9 cellular contexts compared by ENCODE assay signal in the genomic region with DNA sequence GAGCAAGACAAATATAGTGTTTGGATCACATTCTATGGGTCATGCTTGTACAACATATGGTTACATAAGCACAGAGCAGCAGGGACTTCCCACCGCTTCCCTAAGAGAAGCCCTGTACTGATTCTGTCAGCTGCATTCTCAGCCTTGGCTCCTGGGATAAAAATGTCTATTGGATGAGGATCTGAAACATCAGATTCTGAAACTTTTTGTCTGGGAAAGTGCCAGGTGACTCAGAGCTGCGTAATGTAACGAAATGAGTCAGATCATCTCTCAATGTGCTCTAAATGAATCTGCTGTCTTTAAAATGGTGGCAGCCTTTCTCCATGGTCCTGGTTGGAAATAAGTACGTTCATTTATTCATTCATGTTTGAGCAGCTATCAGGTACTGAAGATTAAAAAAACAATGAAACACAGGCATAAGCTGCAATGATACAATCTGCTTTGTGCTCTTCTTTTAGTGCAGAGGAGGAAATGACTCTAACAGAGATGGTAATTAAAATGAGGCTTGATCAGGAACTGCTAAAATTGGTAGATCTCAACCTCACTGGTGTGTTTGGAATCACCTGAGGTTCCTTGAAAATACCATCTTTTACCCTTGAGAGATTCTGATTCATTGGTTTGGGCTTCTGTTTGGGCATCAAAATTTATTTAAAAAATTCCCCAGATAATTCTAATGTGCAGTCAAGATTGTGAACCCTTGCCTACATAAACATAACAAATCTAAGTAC.
DNase-seq lines count a peak whose midpoint lies in the region; ATAC-seq and TF ChIP-seq lines count a peak whose summit lies in the region.
"Had no signal": no experiment of that assay in that cellular context is flagged by ENCODE, and none has a peak within 500 bp of the region (broad histone marks: within the 10 kb centered on the region; RNA-seq: fewer than 3 reads in every experiment).

No MANE protein-coding gene starts in this region.

- H3K27ac Mint-ChIP-seq in T-helper 17 cell: no peak overlapping the region

- ATAC-seq in HG02642 (IDR thresholded peaks at IDR 0.05; ENCODE audit: poor library complexity, unreplicated experiment): peak; percentile 90
- no peak for ATAC-seq in T-helper 17 cell

- TF ChIP-seq CTCF in choroid plexus epithelial cell (conservative IDR thresholded peaks at IDR 0.05; ENCODE audit: low read depth, low read length): no peak

- peak; percentile 61 for DNase-seq in activated CD8-positive, alpha-beta memory T cell treated with anti-CD3 and anti-CD28 coated beads for 24 hours
- no peak for DNase-seq in activated CD8-positive, alpha-beta memory T cell treated with anti-CD3 and anti-CD28 coated beads, Interleukin-2, amount 50 U/mL, for 4 hours
- DNase-seq in NCI-H460 (ENCODE audit: extremely low read depth, low read depth) (peak; percentile 73), choroid plexus epithelial cell (ENCODE audit: low read depth) (peak; percentile 98), activated gamma-delta T cell (lab: John Stamatoyannopoulos, UW) (no peak), T-helper 17 cell (no peak)
- peak; percentile 33 to 57 for DNase-seq in stimulated activated CD4-positive, alpha-beta T cell treated with anti-CD3 and anti-CD28 coated beads, Interleukin-15, amount 100 ng/mL, for 48 hours (ENCODE audit: low read depth in 2 of 2)

- peaks cover 39% of the 10 kb centered on the region for H3K27me3 Mint-ChIP-seq in T-helper 17 cell

- H3K4me3 ChIP-seq in choroid plexus epithelial cell (ENCODE audit: low read depth, low read length): no peak overlapping the region

- peaks cover 6% of the 10 kb centered on the region for H3K4me1 Mint-ChIP-seq in T-helper 17 cell
- H3K4me1 Mint-ChIP-seq: brain had no signal

- H3K9me3 ChIP-seq in T-helper 17 cell (ENCODE audit: control insufficient read depth, low read length, poor library complexity, severe bottlenecking): no peaks in the 10 kb centered on the region

- no peaks in the 10 kb centered on the region for H3K36me3 Mint-ChIP-seq in T-helper 17 cell (ENCODE audit: low read depth)
- H3K36me3 Mint-ChIP-seq: brain had no signal

- no peak overlapping the region for H3K4me3 Mint-ChIP-seq in T-helper 17 cell
- H3K4me3 Mint-ChIP-seq: brain had no signal

Comparison
In these comparisons a context has a peak if more than half of its experiments do, and no peak if none do; other contexts are left out.
1. DNase-seq: peak in activated CD8-positive, alpha-beta memory T cell treated with anti-CD3 and anti-CD28 coated beads for 24 hours (single experiment), NCI-H460 (single experiment), choroid plexus epithelial cell (single experiment) and stimulated activated CD4-positive, alpha-beta T cell treated with anti-CD3 and anti-CD28 coated beads, Interleukin-15, amount 100 ng/mL, for 48 hours (2 of 2); none in activated CD8-positive, alpha-beta memory T cell treated with anti-CD3 and anti-CD28 coated beads, Interleukin-2, amount 50 U/mL, for 4 hours (single experiment), activated gamma-delta T cell (single experiment) and T-helper 17 cell (0 of 3).